In the genomic region with DNA sequence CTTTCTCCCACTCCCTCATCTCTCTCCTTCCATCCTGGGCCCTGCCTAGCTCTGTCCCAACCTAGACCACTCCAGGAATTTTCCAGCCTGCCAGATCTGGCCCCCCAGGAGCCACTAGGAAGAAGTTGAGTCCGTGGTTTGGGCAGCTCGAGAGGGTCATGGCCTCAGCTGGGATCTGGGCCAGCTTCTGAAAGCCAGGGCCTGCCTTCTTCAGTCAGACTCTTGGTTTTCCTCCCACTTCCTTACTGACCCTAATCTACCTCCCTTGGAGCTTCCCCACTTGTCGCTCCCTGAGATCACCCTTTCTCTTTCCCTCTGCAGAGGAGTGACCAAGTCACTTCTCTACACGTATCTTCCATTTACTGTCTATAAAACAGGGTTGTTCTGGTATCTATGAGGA, we compare ENCODE assay signal across 13 cellular contexts. TPM values are rescaled to one million over a fixed set of nuclear protein-coding genes. Genes with fewer than 3 reads are reported as not detected.
DNase-seq lines count a peak whose midpoint lies in the region; ATAC-seq and TF ChIP-seq lines count a peak whose summit lies in the region.
"Had no signal": no experiment of that assay in that cellular context is flagged by ENCODE, and none has a peak within 500 bp of the region (broad histone marks: within the 10 kb centered on the region; RNA-seq: fewer than 3 reads in every experiment).

No MANE protein-coding gene starts in this region.

- H3K27me3 ChIP-seq in left lung (no peaks in the 10 kb centered on the region), tibial artery (no peaks in the 10 kb centered on the region)
- H3K27me3 ChIP-seq: foreskin keratinocyte, pancreas had no signal

- DNase-seq in AG08395 (ENCODE audit: low spot score) = peak; percentile 48
- DNase-seq in M059J (ENCODE audit: low read depth) = peak; percentile 58
- no peak for DNase-seq in chondrocyte (ENCODE audit: low spot score)
- DNase-seq in left lung = no peak
- DNase-seq in SW480 (ENCODE audit: low spot score) = no peak
- no peak for DNase-seq in tibial artery
- no peak for DNase-seq in NK-92 treated with Interleukin-12 subunit alpha and Interleukin-12 subunit beta, amount 100 ng/mL, for 24 hours (lab: John Stamatoyannopoulos, UW)
- DNase-seq: amygdala; foreskin keratinocyte; NCI-H1930; pancreas; stimulated activated naive CD8-positive, alpha-beta T cell treated with anti-CD3 and anti-CD28 coated beads, Interleukin-15, amount 100 ng/mL, for 72 hours had no signal

- intact Hi-C loops in left lung (cut with DNase I) = no loop called here
- intact Hi-C loops in tibial artery (cut with DNase I; ENCODE audit: low total_unique reads) = loop anchor here (5.0 kb wide), 1 partner anchor 82 kb away; no protein-coding TSS in a partner anchor

- H3K9me3 Mint-ChIP-seq in chondrocyte (ENCODE audit: low read depth) = no peaks in the 10 kb centered on the region
- H3K9me3 Mint-ChIP-seq: stimulated activated naive CD8-positive, alpha-beta T cell treated with anti-CD3 and anti-CD28 coated beads, Interleukin-15, amount 100 ng/mL, for 72 hours had no signal

- H3K27ac Mint-ChIP-seq in chondrocyte (ENCODE audit: unreplicated experiment) = peak overlapping the region; percentile 70
- H3K27ac Mint-ChIP-seq: stimulated activated naive CD8-positive, alpha-beta T cell treated with anti-CD3 and anti-CD28 coated beads, Interleukin-15, amount 100 ng/mL, for 72 hours had no signal

- no peaks in the 10 kb centered on the region for H3K27me3 Mint-ChIP-seq in chondrocyte (ENCODE audit: low read depth)
- H3K27me3 Mint-ChIP-seq: stimulated activated naive CD8-positive, alpha-beta T cell treated with anti-CD3 and anti-CD28 coated beads, Interleukin-15, amount 100 ng/mL, for 72 hours had no signal

- TF ChIP-seq CTCF in chondrocyte (IDR thresholded peaks at IDR 0.05) (no peak), left lung (IDR thresholded peaks at IDR 0.05) (no peak), tibial artery (IDR thresholded peaks at IDR 0.05) (no peak)

- H3K36me3 Mint-ChIP-seq in chondrocyte (ENCODE audit: low read depth) = no peaks in the 10 kb centered on the region

- peak; percentile 33 for ATAC-seq in left lung
- ATAC-seq in HG03457 (IDR thresholded peaks at IDR 0.05; ENCODE audit: unreplicated experiment) = no peak
- ATAC-seq: foreskin keratinocyte had no signal

- H3K36me3 ChIP-seq in left lung = no peaks in the 10 kb centered on the region
- no peaks in the 10 kb centered on the region for H3K36me3 ChIP-seq in tibial artery
- H3K36me3 ChIP-seq: pancreas had no signal

- H3K4me3 Mint-ChIP-seq in chondrocyte (ENCODE audit: unreplicated experiment) = no peak overlapping the region
- H3K4me3 Mint-ChIP-seq: stimulated activated naive CD8-positive, alpha-beta T cell treated with anti-CD3 and anti-CD28 coated beads, Interleukin-15, amount 100 ng/mL, for 72 hours had no signal

- H3K4me1 ChIP-seq in left lung (peaks cover 0 to 7% of the 10 kb centered on the region in 2 donors), tibial artery (peaks cover 0 to 9% (median 4%) of the 10 kb centered on the region in 4 donors)
- H3K4me1 ChIP-seq: foreskin keratinocyte, pancreas had no signal

- H3K4me3 ChIP-seq in left lung = no peak overlapping the region
- H3K4me3 ChIP-seq in tibial artery = no peak overlapping the region
- H3K4me3 ChIP-seq: pancreas had no signal

- H3K9me3 ChIP-seq in left lung (no peaks in the 10 kb centered on the region), tibial artery (no peaks in the 10 kb centered on the region)
- H3K9me3 ChIP-seq: pancreas had no signal

- H3K4me1 Mint-ChIP-seq in chondrocyte (ENCODE audit: low read depth) = peaks cover 8% of the 10 kb centered on the region
- H3K4me1 Mint-ChIP-seq: stimulated activated naive CD8-positive, alpha-beta T cell treated with anti-CD3 and anti-CD28 coated beads, Interleukin-15, amount 100 ng/mL, for 72 hours had no signal

- no peak overlapping the region for H3K27ac ChIP-seq in left lung
- H3K27ac ChIP-seq in tibial artery = no peak overlapping the region
- H3K27ac ChIP-seq: foreskin keratinocyte, pancreas had no signal

RNA-seq across cellular contexts. Expression of a gene that starts 6.4 kb away (rescaled TPM):
- 24.3 and 38.0 TPM in 2 replicates for total RNA-seq in M059J (2014; rRNA removed; shearing (Covaris generic))
- total RNA-seq in chondrocyte (38.7 to 41.8 TPM (median 39.0 TPM) in 3 replicates), left lung (10 to 100 TPM; 14.4 to 17.8 TPM)

RNA-seq across cellular contexts. Expression of a gene that starts 35.4 kb away (rescaled TPM):
- total RNA-seq in M059J (2014; rRNA removed; shearing (Covaris generic)) = 94.3 and 141 TPM in 2 replicates
- 101 to 110 TPM (median 108 TPM) in 3 replicates for total RNA-seq in chondrocyte
- 10 to 100 TPM; 87.6 to 99.6 TPM for total RNA-seq in left lung

RNA-seq across cellular contexts. Expression of a gene that starts 39.5 kb away (rescaled TPM):
- 180 and 214 TPM in 2 replicates for total RNA-seq in M059J (2014; rRNA removed; shearing (Covaris generic))
- 228 to 244 TPM (median 230 TPM) in 3 replicates for total RNA-seq in chondrocyte
- total RNA-seq in left lung = 100 to 1,000 TPM; 313 to 381 TPM

RNA-seq across cellular contexts. Expression of a gene that starts 41.4 kb away (rescaled TPM):
- total RNA-seq in M059J (2014; rRNA removed; shearing (Covaris generic)) = 13.3 and 26.4 TPM in 2 replicates
- total RNA-seq in chondrocyte = 9.5 to 11.5 TPM (median 10.7 TPM) in 3 replicates
- 10 to 100 TPM in 1 of 2 donors, 1 to 10 TPM in 1; 9.0 to 16.3 TPM for total RNA-seq in left lung

Comparison
In these comparisons a context has a peak if more than half of its experiments do, and no peak if none do; other contexts are left out.
1. DNase-seq: peak in AG08395 (single experiment) and M059J (single experiment); none in chondrocyte (single experiment), left lung (0 of 2), SW480 (single experiment), tibial artery (0 of 2) and NK-92 treated with Interleukin-12 subunit alpha and Interleukin-12 subunit beta, amount 100 ng/mL, for 24 hours (single experiment).